ENCODE assay signal across 7 cellular contexts in the genomic region with DNA sequence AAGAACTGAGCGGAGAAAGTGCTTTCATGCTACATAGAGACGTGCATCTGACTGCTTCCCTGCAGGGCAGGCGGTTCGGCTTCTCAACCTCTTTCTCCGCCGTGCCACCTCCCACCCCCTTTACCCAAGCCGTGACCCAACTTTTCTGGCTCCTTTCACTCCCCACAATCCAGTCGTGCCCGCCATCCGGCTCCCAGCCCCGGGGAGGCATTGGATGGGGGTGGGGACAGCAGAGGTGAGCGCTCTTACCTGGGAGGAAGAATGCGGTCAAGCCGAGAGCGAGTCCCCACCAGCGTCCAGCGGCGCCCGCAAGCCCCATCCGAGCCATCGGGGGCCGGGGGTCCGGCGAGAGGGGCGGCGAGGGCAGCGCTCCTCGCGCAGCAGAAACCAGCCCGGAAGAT. TPM values are rescaled to one million over a fixed set of nuclear protein-coding genes. Genes with fewer than 3 reads are reported as not detected.
DNase-seq lines count a peak whose midpoint lies in the region; ATAC-seq and TF ChIP-seq lines count a peak whose summit lies in the region.

No MANE protein-coding gene starts in this region.

- H3K4me1 ChIP-seq in ES-I3 (ENCODE audit: insufficient read depth, low read length) (peaks cover 38% of the 10 kb centered on the region), breast epithelium (peaks cover 3 to 7% of the 10 kb centered on the region in 2 donors), mesodermal cell (ENCODE audit: control insufficient read depth, insufficient read depth, low read length, poor library complexity, severe bottlenecking) (peaks cover 8% of the 10 kb centered on the region), aorta (ENCODE audit: control insufficient read depth in 1 of 2, insufficient read depth in 2 of 2, low read length in 2 of 2) (no peaks in the 10 kb centered on the region)

- TF ChIP-seq CTCF in breast epithelium (IDR thresholded peaks at IDR 0.05): no peak

- H3K9ac ChIP-seq in ES-I3 (ENCODE audit: low read depth, low read length): peak overlapping the region; percentile 94

- TF ChIP-seq RAD21 in Ishikawa (IDR thresholded peaks at IDR 0.05; ENCODE audit: low read depth): no peak

- TF ChIP-seq POLR2A in breast epithelium (IDR thresholded peaks at IDR 0.05): no peak

- H3K9me3 ChIP-seq in ES-I3 (ENCODE audit: control insufficient read depth, insufficient read depth, low read length): no peaks in the 10 kb centered on the region
- no peaks in the 10 kb centered on the region for H3K9me3 ChIP-seq in breast epithelium
- H3K9me3 ChIP-seq in mesodermal cell (ENCODE audit: control insufficient read depth, low read length): no peaks in the 10 kb centered on the region
- H3K9me3 ChIP-seq in aorta (ENCODE audit: control insufficient read depth, low read length): no peaks in the 10 kb centered on the region

- no peak for TF ChIP-seq EP300 in Ishikawa (IDR thresholded peaks at IDR 0.05; ENCODE audit: borderline replicate concordance)

- ATAC-seq in aorta (ENCODE audit: low FRiP score): no peak
- ATAC-seq in GM19035 (IDR thresholded peaks at IDR 0.05; ENCODE audit: unreplicated experiment): no peak
- ATAC-seq in GM21825 (IDR thresholded peaks at IDR 0.05; ENCODE audit: unreplicated experiment): no peak

- intact Hi-C loops in breast epithelium (cut with DNase I; ENCODE audit: low total_unique reads) (no loop called here), aorta (cut with DNase I) (loop anchor here (5.0 to 10.0 kb wide), 5 partner anchors 56 to 367 kb away; no protein-coding TSS in a partner anchor)

- H3K36me3 ChIP-seq in ES-I3 (ENCODE audit: insufficient read depth, low read length) (0 out of 2 replicates have a peak, but pooled peaks cover 2% of the 10 kb centered on the region), breast epithelium (no peaks in the 10 kb centered on the region), mesodermal cell (ENCODE audit: control insufficient read depth, insufficient read depth, low read length) (no peaks in the 10 kb centered on the region), aorta (ENCODE audit: control insufficient read depth in 1 of 2, insufficient read depth in 2 of 2, low read length in 1 of 2) (no peaks in the 10 kb centered on the region)

- DNase-seq in breast epithelium (ENCODE audit: low spot score in 2 of 2): no peak
- DNase-seq in aorta: no peak

- H3K27me3 ChIP-seq in breast epithelium (no peaks in the 10 kb centered on the region), aorta (ENCODE audit: control insufficient read depth in 1 of 2, insufficient read depth in 2 of 2, low read length in 1 of 2) (no peaks in the 10 kb centered on the region)

- peak overlapping the region; percentile 79 to 96 for H3K27ac ChIP-seq in breast epithelium
- H3K27ac ChIP-seq in mesodermal cell (ENCODE audit: low read depth, low read length, severe bottlenecking): no peak overlapping the region
- H3K27ac ChIP-seq in aorta (ENCODE audit: low read depth in 1 of 2, low read length in 2 of 2): peak overlapping the region in 1 of 2 donors; percentile 7

- WGBS in mesodermal cell (ENCODE audit: insufficient coverage in 2 of 2), 2 experiments: 0 to 1% methylated on average over 20 to 25 of the region's 30 CpGs
- WGBS in aorta, 2 donors: 0 to 1% methylated on average over 12 to 30 of the region's 30 CpGs

- peak overlapping the region; percentile 73 to 82 (median 82) for H3K4me3 ChIP-seq in breast epithelium
- peak overlapping the region; percentile 81 for H3K4me3 ChIP-seq in mesodermal cell (ENCODE audit: extremely low read depth, insufficient read depth, low read length, poor library complexity, severe bottlenecking)
- peak overlapping the region; percentile 45 to 82 for H3K4me3 ChIP-seq in aorta (ENCODE audit: low read length in 2 of 2)

TF ChIP-seq in Ishikawa, 13 proteins besides CTCF, POLR2A, EP300 and RAD21:
- TF ChIP-seq TCF12 (IDR thresholded peaks at IDR 0.05; ENCODE audit: low read depth) (no peak), ZBTB7A (IDR thresholded peaks at IDR 0.05; ENCODE audit: low read depth) (peak; percentile 46; the same call in 1 of the 2 replicates)

RNA-seq across cellular contexts. Expression of a gene that starts 0.8 kb away (rescaled TPM):
- total RNA-seq in breast epithelium (1 to 10 TPM; 2.6 to 6.6 (median 4.5) TPM), aorta (1 to 10 TPM; 5.5 to 7.1 TPM)
- polyA plus RNA-seq in mesodermal cell (2013, experiment 1 of 2): 18.7 TPM
- 16.0 TPM for polyA plus RNA-seq in mesodermal cell (2013, experiment 2 of 2)
- 1 to 10 TPM; 1.3 to 4.3 TPM for polyA plus RNA-seq in aorta
